In genomic region chr13:93963266-93964131, GRCh38 we compare ENCODE assay signal across 11 cellular contexts.
DNase-seq lines count a peak whose midpoint lies in the region; TF ChIP-seq lines count a peak whose summit lies in the region.
"Had no signal": no experiment of that assay in that cellular context is flagged by ENCODE, and none has a peak within 500 bp of the region (broad histone marks: within the 10 kb centered on the region; RNA-seq: fewer than 3 reads in every experiment).

No MANE protein-coding gene starts in this region.

- H3K27me3 ChIP-seq in ovary, result no peaks in the 10 kb centered on the region
- H3K27me3 ChIP-seq: right lobe of liver had no signal

- DNase-seq in NCI-H2081 (lab: John Stamatoyannopoulos, UW), result peak; percentile 11 to 44
- no peak for DNase-seq in NCI-H2081 treated with DMSO at 0.1 percent for 48 hours (lab: John Stamatoyannopoulos, UW)
- peak; percentile 38 for DNase-seq in NCI-H774 (lab: John Stamatoyannopoulos, UW)
- no peak for DNase-seq in epithelial cell of prostate (ENCODE audit: low read depth, low spot score)
- peak; percentile 18 for DNase-seq in stromal cell of bone marrow (ENCODE audit: low read depth)
- no peak for DNase-seq in hepatic stellate cell (ENCODE audit: low spot score)
- DNase-seq in NCI-H526 treated with DMSO at 0.1 percent for 48 hours (lab: John Stamatoyannopoulos, UW), result no peak
- DNase-seq in ovary, result no peak
- DNase-seq: activated B cell treated with CpG ODN at 0.5 μM for 24 hours, left ventricle myocardium inferior, right lobe of liver had no signal

- intact Hi-C loops in ovary (cut with DNase I), result no loop called here

- H3K27ac ChIP-seq in epithelial cell of prostate, result peak overlapping the region; percentile 5
- H3K27ac ChIP-seq in ovary, result no peak overlapping the region
- H3K27ac ChIP-seq: left ventricle myocardium inferior had no signal

- H3K36me3 ChIP-seq in ovary, result no peaks in the 10 kb centered on the region
- H3K36me3 ChIP-seq: left ventricle myocardium inferior, right lobe of liver had no signal

- H3K4me3 ChIP-seq in ovary, result no peak overlapping the region
- H3K4me3 ChIP-seq: left ventricle myocardium inferior, right lobe of liver had no signal

- WGBS in ovary, 3 donors, result 23 to 48% (median 29%) methylated on average over 6 of the region's 6 CpGs

- no peak for TF ChIP-seq EP300 in ovary (IDR thresholded peaks at IDR 0.05)

- no peak for TF ChIP-seq CTCF in ovary (IDR thresholded peaks at IDR 0.05)

- no peaks in the 10 kb centered on the region for H3K4me1 ChIP-seq in ovary (ENCODE audit: insufficient read depth)
- H3K4me1 ChIP-seq: left ventricle myocardium inferior, right lobe of liver had no signal

- no peaks in the 10 kb centered on the region for H3K9me3 ChIP-seq in ovary
- H3K9me3 ChIP-seq: left ventricle myocardium inferior, right lobe of liver had no signal

- TF ChIP-seq POLR2A in ovary (IDR thresholded peaks at IDR 0.05), result no peak

Comparison
In these comparisons a context has a peak if more than half of its experiments do, and no peak if none do; other contexts are left out.
1. DNase-seq: peak in NCI-H2081 (2 of 2), NCI-H774 (single experiment) and stromal cell of bone marrow (single experiment); none in NCI-H2081 treated with DMSO at 0.1 percent for 48 hours (single experiment), epithelial cell of prostate (single experiment), hepatic stellate cell (single experiment), NCI-H526 treated with DMSO at 0.1 percent for 48 hours (single experiment) and ovary (0 of 5).